1 cellular context compared by ENCODE assay signal in genomic region chr5:132500931-132501628, GRCh38.
TF ChIP-seq lines count a peak whose summit lies in the region.

No MANE protein-coding gene starts in this region.

TF ChIP-seq in GM12878, 131 proteins besides CTCF, POLR2A, EP300 and RAD21 (continued from another document and continues in another):
- TF ChIP-seq, protein P1, sequence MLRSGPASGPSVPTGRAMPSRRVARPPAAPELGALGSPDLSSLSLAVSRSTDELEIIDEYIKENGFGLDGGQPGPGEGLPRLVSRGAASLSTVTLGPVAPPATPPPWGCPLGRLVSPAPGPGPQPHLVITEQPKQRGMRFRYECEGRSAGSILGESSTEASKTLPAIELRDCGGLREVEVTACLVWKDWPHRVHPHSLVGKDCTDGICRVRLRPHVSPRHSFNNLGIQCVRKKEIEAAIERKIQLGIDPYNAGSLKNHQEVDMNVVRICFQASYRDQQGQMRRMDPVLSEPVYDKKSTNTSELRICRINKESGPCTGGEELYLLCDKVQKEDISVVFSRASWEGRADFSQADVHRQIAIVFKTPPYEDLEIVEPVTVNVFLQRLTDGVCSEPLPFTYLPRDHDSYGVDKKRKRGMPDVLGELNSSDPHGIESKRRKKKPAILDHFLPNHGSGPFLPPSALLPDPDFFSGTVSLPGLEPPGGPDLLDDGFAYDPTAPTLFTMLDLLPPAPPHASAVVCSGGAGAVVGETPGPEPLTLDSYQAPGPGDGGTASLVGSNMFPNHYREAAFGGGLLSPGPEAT (IDR thresholded peaks at IDR 0.05; ENCODE audit: low read depth): 0 out of 2 replicates have a peak, but pooled peaks have one; percentile 52
- TF ChIP-seq RELA (IDR thresholded peaks at IDR 0.05; ENCODE audit: borderline replicate concordance, partially characterized antibody) (peak; percentile 56), SREBF1 (IDR thresholded peaks at IDR 0.05; ENCODE audit: low read length) (no peak), SIN3A (IDR thresholded peaks at IDR 0.05; ENCODE audit: low read depth, low read length) (no peak), TARDBP (IDR thresholded peaks at IDR 0.05; ENCODE audit: borderline replicate concordance) (no peak), HDAC2 (IDR thresholded peaks at IDR 0.05) (no peak), GATAD2B (conservative IDR thresholded peaks at IDR 0.05; ENCODE audit: low read depth) (no peak; the same call in 1 of the 2 replicates), MEF2B (IDR thresholded peaks at IDR 0.05; ENCODE audit: partially characterized antibody, poor library complexity, severe bottlenecking) (peak; percentile 99), SMAD1 (IDR thresholded peaks at IDR 0.05; ENCODE audit: low read depth, partially characterized antibody) (no peak), JUND (IDR thresholded peaks at IDR 0.05; ENCODE audit: low read depth, low read length) (no peak), ZNF622 (IDR thresholded peaks at IDR 0.05) (no peak), NFIC (IDR thresholded peaks at IDR 0.05; ENCODE audit: low read depth, low read length) (no peak), MYB (IDR thresholded peaks at IDR 0.05; ENCODE audit: borderline replicate concordance, low read depth, low read length) (no peak), YBX1 (IDR thresholded peaks at IDR 0.05) (0 out of 2 replicates have a peak, but pooled peaks have one; percentile 63), ETV6 (conservative IDR thresholded peaks at IDR 0.05 in 1 of 2, IDR thresholded peaks at IDR 0.05 in 1 of 2; ENCODE audit: borderline replicate concordance in 1 of 2, low read depth in 1 of 2) (no peak), CBFB (IDR thresholded peaks at IDR 0.05; ENCODE audit: low read depth) (peak; percentile 35; the same call in 1 of the 2 replicates), BRCA1 (IDR thresholded peaks at IDR 0.05; ENCODE audit: low read depth, low read length) (no peak), ZNF207 (IDR thresholded peaks at IDR 0.05; ENCODE audit: borderline replicate concordance) (0 out of 2 replicates have a peak, but pooled peaks have one; percentile 58), ZZZ3 (IDR thresholded peaks at IDR 0.05; ENCODE audit: control insufficient read depth, insufficient read length, low read depth) (no peak), TCF12 (IDR thresholded peaks at IDR 0.05; ENCODE audit: low read depth, low read length) (0 out of 2 replicates have a peak, but pooled peaks have one; percentile 63), SPI1 (IDR thresholded peaks at IDR 0.05; ENCODE audit: borderline replicate concordance, insufficient read depth, low read depth, low read length) (peak; percentile 25; the same call in 1 of the 2 replicates), CEBPB (IDR thresholded peaks at IDR 0.05; ENCODE audit: borderline replicate concordance in 1 of 2, low read depth in 2 of 2, low read length in 2 of 2) (no peak), TCF7 (IDR thresholded peaks at IDR 0.05; ENCODE audit: borderline replicate concordance) (no peak), KLF5 (IDR thresholded peaks at IDR 0.05; ENCODE audit: partially characterized antibody) (no peak), CEBPZ (IDR thresholded peaks at IDR 0.05; ENCODE audit: low read depth, low read length) (no peak), RUNX3 (IDR thresholded peaks at IDR 0.05; ENCODE audit: low read length) (no peak)
- TF ChIP-seq, protein P2, sequence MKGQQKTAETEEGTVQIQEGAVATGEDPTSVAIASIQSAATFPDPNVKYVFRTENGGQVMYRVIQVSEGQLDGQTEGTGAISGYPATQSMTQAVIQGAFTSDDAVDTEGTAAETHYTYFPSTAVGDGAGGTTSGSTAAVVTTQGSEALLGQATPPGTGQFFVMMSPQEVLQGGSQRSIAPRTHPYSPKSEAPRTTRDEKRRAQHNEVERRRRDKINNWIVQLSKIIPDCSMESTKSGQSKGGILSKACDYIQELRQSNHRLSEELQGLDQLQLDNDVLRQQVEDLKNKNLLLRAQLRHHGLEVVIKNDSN (IDR thresholded peaks at IDR 0.05; ENCODE audit: borderline replicate concordance, extremely low read length, insufficient read depth, low read depth, low read length): no peak
- TF ChIP-seq, protein P3, sequence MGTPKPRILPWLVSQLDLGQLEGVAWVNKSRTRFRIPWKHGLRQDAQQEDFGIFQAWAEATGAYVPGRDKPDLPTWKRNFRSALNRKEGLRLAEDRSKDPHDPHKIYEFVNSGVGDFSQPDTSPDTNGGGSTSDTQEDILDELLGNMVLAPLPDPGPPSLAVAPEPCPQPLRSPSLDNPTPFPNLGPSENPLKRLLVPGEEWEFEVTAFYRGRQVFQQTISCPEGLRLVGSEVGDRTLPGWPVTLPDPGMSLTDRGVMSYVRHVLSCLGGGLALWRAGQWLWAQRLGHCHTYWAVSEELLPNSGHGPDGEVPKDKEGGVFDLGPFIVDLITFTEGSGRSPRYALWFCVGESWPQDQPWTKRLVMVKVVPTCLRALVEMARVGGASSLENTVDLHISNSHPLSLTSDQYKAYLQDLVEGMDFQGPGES (IDR thresholded peaks at IDR 0.05): no peak
- TF ChIP-seq, protein P4, sequence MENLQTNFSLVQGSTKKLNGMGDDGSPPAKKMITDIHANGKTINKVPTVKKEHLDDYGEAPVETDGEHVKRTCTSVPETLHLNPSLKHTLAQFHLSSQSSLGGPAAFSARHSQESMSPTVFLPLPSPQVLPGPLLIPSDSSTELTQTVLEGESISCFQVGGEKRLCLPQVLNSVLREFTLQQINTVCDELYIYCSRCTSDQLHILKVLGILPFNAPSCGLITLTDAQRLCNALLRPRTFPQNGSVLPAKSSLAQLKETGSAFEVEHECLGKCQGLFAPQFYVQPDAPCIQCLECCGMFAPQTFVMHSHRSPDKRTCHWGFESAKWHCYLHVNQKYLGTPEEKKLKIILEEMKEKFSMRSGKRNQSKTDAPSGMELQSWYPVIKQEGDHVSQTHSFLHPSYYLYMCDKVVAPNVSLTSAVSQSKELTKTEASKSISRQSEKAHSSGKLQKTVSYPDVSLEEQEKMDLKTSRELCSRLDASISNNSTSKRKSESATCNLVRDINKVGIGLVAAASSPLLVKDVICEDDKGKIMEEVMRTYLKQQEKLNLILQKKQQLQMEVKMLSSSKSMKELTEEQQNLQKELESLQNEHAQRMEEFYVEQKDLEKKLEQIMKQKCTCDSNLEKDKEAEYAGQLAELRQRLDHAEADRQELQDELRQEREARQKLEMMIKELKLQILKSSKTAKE (IDR thresholded peaks at IDR 0.05; ENCODE audit: low read depth, poor library complexity, severe bottlenecking): peak; percentile 78
- TF ChIP-seq, protein P5, sequence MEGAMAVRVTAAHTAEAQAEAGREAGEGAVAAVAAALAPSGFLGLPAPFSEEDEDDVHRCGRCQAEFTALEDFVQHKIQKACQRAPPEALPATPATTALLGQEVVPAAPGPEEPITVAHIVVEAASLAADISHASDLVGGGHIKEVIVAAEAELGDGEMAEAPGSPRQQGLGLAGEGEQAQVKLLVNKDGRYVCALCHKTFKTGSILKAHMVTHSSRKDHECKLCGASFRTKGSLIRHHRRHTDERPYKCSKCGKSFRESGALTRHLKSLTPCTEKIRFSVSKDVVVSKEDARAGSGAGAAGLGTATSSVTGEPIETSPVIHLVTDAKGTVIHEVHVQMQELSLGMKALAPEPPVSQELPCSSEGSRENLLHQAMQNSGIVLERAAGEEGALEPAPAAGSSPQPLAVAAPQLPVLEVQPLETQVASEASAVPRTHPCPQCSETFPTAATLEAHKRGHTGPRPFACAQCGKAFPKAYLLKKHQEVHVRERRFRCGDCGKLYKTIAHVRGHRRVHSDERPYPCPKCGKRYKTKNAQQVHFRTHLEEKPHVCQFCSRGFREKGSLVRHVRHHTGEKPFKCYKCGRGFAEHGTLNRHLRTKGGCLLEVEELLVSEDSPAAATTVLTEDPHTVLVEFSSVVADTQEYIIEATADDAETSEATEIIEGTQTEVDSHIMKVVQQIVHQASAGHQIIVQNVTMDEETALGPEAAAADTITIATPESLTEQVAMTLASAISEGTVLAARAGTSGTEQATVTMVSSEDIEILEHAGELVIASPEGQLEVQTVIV (IDR thresholded peaks at IDR 0.05; ENCODE audit: borderline replicate concordance, partially characterized antibody): no peak
- TF ChIP-seq, protein P6, sequence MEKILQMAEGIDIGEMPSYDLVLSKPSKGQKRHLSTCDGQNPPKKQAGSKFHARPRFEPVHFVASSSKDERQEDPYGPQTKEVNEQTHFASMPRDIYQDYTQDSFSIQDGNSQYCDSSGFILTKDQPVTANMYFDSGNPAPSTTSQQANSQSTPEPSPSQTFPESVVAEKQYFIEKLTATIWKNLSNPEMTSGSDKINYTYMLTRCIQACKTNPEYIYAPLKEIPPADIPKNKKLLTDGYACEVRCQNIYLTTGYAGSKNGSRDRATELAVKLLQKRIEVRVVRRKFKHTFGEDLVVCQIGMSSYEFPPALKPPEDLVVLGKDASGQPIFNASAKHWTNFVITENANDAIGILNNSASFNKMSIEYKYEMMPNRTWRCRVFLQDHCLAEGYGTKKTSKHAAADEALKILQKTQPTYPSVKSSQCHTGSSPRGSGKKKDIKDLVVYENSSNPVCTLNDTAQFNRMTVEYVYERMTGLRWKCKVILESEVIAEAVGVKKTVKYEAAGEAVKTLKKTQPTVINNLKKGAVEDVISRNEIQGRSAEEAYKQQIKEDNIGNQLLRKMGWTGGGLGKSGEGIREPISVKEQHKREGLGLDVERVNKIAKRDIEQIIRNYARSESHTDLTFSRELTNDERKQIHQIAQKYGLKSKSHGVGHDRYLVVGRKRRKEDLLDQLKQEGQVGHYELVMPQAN (conservative IDR thresholded peaks at IDR 0.05): no peak
- TF ChIP-seq, protein P7, sequence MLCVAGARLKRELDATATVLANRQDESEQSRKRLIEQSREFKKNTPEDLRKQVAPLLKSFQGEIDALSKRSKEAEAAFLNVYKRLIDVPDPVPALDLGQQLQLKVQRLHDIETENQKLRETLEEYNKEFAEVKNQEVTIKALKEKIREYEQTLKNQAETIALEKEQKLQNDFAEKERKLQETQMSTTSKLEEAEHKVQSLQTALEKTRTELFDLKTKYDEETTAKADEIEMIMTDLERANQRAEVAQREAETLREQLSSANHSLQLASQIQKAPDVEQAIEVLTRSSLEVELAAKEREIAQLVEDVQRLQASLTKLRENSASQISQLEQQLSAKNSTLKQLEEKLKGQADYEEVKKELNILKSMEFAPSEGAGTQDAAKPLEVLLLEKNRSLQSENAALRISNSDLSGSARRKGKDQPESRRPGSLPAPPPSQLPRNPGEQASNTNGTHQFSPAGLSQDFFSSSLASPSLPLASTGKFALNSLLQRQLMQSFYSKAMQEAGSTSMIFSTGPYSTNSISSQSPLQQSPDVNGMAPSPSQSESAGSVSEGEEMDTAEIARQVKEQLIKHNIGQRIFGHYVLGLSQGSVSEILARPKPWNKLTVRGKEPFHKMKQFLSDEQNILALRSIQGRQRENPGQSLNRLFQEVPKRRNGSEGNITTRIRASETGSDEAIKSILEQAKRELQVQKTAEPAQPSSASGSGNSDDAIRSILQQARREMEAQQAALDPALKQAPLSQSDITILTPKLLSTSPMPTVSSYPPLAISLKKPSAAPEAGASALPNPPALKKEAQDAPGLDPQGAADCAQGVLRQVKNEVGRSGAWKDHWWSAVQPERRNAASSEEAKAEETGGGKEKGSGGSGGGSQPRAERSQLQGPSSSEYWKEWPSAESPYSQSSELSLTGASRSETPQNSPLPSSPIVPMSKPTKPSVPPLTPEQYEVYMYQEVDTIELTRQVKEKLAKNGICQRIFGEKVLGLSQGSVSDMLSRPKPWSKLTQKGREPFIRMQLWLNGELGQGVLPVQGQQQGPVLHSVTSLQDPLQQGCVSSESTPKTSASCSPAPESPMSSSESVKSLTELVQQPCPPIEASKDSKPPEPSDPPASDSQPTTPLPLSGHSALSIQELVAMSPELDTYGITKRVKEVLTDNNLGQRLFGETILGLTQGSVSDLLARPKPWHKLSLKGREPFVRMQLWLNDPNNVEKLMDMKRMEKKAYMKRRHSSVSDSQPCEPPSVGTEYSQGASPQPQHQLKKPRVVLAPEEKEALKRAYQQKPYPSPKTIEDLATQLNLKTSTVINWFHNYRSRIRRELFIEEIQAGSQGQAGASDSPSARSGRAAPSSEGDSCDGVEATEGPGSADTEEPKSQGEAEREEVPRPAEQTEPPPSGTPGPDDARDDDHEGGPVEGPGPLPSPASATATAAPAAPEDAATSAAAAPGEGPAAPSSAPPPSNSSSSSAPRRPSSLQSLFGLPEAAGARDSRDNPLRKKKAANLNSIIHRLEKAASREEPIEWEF (IDR thresholded peaks at IDR 0.05; ENCODE audit: insufficient replicate concordance, low read depth, low read length): no peak
- TF ChIP-seq, protein P8, sequence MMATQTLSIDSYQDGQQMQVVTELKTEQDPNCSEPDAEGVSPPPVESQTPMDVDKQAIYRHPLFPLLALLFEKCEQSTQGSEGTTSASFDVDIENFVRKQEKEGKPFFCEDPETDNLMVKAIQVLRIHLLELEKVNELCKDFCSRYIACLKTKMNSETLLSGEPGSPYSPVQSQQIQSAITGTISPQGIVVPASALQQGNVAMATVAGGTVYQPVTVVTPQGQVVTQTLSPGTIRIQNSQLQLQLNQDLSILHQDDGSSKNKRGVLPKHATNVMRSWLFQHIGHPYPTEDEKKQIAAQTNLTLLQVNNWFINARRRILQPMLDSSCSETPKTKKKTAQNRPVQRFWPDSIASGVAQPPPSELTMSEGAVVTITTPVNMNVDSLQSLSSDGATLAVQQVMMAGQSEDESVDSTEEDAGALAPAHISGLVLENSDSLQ (IDR thresholded peaks at IDR 0.05): peak; percentile 64
